21 cellular contexts compared by ENCODE assay signal in genomic region chr2:235866373-235866772, GRCh38.
"Had no signal": no experiment of that assay in that cellular context is flagged by ENCODE, and none has a peak within 500 bp of the region (broad histone marks: within the 10 kb centered on the region; RNA-seq: fewer than 3 reads in every experiment).

No MANE protein-coding gene starts in this region.

- FAIRE-seq: colon, endothelial cell of umbilical vein, small intestine had no signal

- H3K36me3 ChIP-seq: heart left ventricle, neural progenitor cell, ovary, right atrium auricular region, sigmoid colon, thoracic aorta, transverse colon had no signal

- H3K27ac ChIP-seq: foreskin keratinocyte, heart left ventricle, neural progenitor cell, ovary, right atrium auricular region, sigmoid colon, stomach, thoracic aorta, transverse colon had no signal

- H3K4me1 ChIP-seq: sigmoid colon, stomach, transverse colon had no signal

- H3K4me2 ChIP-seq: neural progenitor cell had no signal

- H3K27ac Mint-ChIP-seq: neural progenitor cell had no signal

- H3K4me3 Mint-ChIP-seq: naive thymus-derived CD8-positive, alpha-beta T cell; neural progenitor cell had no signal

- H3K27me3 ChIP-seq: foreskin keratinocyte, heart left ventricle, neural progenitor cell, ovary, right atrium auricular region, sigmoid colon, stomach, transverse colon had no signal

- H2AFZ ChIP-seq: neural progenitor cell had no signal

- ATAC-seq: foreskin keratinocyte; naive thymus-derived CD8-positive, alpha-beta T cell had no signal

- H3K4me3 ChIP-seq: heart left ventricle, neural progenitor cell, ovary, right atrium auricular region, sigmoid colon, stomach, thoracic aorta, transverse colon had no signal

- H3K4me1 Mint-ChIP-seq: naive thymus-derived CD8-positive, alpha-beta T cell had no signal

- DNase-seq: dermis blood vessel endothelial cell; erythroblast; foreskin keratinocyte; heart left ventricle; hippocampal formation; kidney glomerular epithelial cell; mesendoderm; naive thymus-derived CD8-positive, alpha-beta T cell; ovary; sigmoid colon; small intestine; stimulated activated CD4-positive, alpha-beta T cell treated with anti-CD3 and anti-CD28 coated beads, Interleukin-12 subunit alpha, Interleukin-12 subunit beta, amount 100 ng/mL, for 4 hours; stimulated activated naive CD4-positive, alpha-beta T cell; stomach; substantia nigra; transverse colon had no signal
